Comparison of ENCODE assay signal across 1 cellular context in genomic region chr4:142645478-142646108, GRCh38.
TF ChIP-seq lines count a peak whose summit lies in the region.

No MANE protein-coding gene starts in this region.

TF ChIP-seq in GM12878, 131 proteins besides CTCF, POLR2A, EP300 and RAD21 (continued from another document):
- no peak for TF ChIP-seq HDGF (IDR thresholded peaks at IDR 0.05)
